In the genomic region with DNA sequence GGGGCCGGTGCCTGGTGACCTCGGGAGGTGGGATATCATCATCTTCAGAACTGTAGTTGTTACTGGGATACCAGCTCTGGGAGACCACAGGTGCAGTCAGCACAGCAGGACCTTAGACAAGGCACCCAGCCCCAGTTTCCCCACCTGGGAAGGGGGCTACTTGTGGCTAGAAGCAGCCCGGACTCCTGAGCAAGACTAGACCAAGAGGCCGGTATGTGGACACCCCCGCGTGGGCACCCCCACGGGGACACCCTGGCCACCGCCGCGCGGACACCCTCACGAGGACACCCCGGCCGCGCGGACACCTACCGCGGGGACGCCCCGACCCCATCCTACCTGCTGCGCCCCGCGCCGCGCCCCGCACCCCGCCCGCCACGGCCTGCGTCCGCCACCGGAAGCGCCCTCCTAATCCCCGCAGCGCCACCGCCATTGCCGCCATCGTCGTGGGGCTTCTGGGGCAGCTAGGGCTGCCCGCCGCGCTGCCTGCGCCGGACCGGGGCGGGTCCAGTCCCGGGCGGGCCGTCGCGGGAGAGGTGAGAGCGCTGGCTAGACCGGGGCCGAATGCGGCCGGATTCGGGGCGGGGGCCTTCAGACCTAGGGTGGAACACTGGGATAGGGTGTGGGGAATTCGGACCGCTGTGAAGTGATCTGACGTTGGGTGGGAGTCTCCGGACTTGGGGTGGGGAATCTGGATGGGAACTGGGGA, we compare ENCODE assay signal across 8 cellular contexts. TPM values are rescaled to one million over a fixed set of nuclear protein-coding genes. Genes with fewer than 3 reads are reported as not detected.
A peak's percentile ranks its signal among the peaks of the same experiment; 100 is the strongest.
DNase-seq lines count a peak whose midpoint lies in the region; ATAC-seq and TF ChIP-seq lines count a peak whose summit lies in the region.

A gene (plus strand): TSS at position 408 of the 706 bp plus-strand sequence. CDS start 20,755 bp downstream, outside the sequence.
A gene (minus strand): TSS at position 454 of the 706 bp plus-strand sequence. CDS start 15 bp downstream, at position 439.

- H3K9me3 ChIP-seq in neural cell (ENCODE audit: low read length): no peaks in the 10 kb centered on the region

- TF ChIP-seq EP300 in neural cell (conservative IDR thresholded peaks at IDR 0.05; ENCODE audit: poor library complexity, severe bottlenecking): no peak

- intact Hi-C loops in activated T-helper 2 cell treated with anti-CD3 and anti-CD28 coated beads, Interferon-gamma antibody, Interleukin-2, Interleukin-4, amounts not matched to agents 10 μg/mL and 5 μg/mL and 100 μg/mL, durations not matched to agents 14 hours and 24 hours and 36 hours (cut with micrococcal nuclease): loop anchor here (5.0 kb wide), 1 partner anchor 89 kb away; a partner anchor contains a TSS

- no peaks in the 10 kb centered on the region for H3K36me3 ChIP-seq in neural cell (ENCODE audit: insufficient read depth, low read length)

- DNase-seq in EL: peak; percentile 73
- peak; percentile 66 for DNase-seq in activated T-helper 2 cell treated with anti-CD3 and anti-CD28 coated beads, Interferon-gamma antibody, Interleukin-2, Interleukin-4, amounts not matched to agents 10 μg/mL and 5 μg/mL and 100 μg/mL, durations not matched to agents 14 hours and 24 hours and 36 hours (ENCODE audit: low spot score)
- DNase-seq in fibroblast of pulmonary artery (ENCODE audit: low read depth): peak; percentile 60
- peak; percentile 35 for DNase-seq in stromal cell of bone marrow (ENCODE audit: low read depth)

- no peak within 1 kb of the TSS for H3K27ac ChIP-seq in neural cell (ENCODE audit: low read length)

- H3K9me2 ChIP-seq in neural cell (ENCODE audit: insufficient read depth, low read length): no peaks in the 10 kb centered on the region

- H3K27me3 Mint-ChIP-seq in activated T-helper 2 cell treated with anti-CD3 and anti-CD28 coated beads, Interferon-gamma antibody, Interleukin-2, Interleukin-4, amounts not matched to agents 10 μg/mL and 5 μg/mL and 100 μg/mL, durations not matched to agents 14 hours and 24 hours and 36 hours (ENCODE audit: low read depth): no peaks in the 10 kb centered on the region

- H3K4me3 ChIP-seq in fibroblast of pulmonary artery (replicated peaks; ENCODE audit: low read depth, low read length) (peak within 1 kb of the TSS; percentile 83), neural cell (ENCODE audit: low read length) (peak within 1 kb of the TSS; percentile 59)

- H3K4me1 Mint-ChIP-seq in activated T-helper 2 cell treated with anti-CD3 and anti-CD28 coated beads, Interferon-gamma antibody, Interleukin-2, Interleukin-4, amounts not matched to agents 10 μg/mL and 5 μg/mL and 100 μg/mL, durations not matched to agents 14 hours and 24 hours and 36 hours (ENCODE audit: low read depth): peaks cover 26% of the 10 kb centered on the region

- H3K4me3 Mint-ChIP-seq in activated T-helper 2 cell treated with anti-CD3 and anti-CD28 coated beads, Interferon-gamma antibody, Interleukin-2, Interleukin-4, amounts not matched to agents 10 μg/mL and 5 μg/mL and 100 μg/mL, durations not matched to agents 14 hours and 24 hours and 36 hours (ENCODE audit: low read depth): peak within 1 kb of the TSS; percentile 97

- no peak for TF ChIP-seq CTCF in fibroblast of pulmonary artery (IDR thresholded peaks at IDR 0.05; ENCODE audit: low read length, missing control alignments)
- no peak for TF ChIP-seq CTCF in neural cell (IDR thresholded peaks at IDR 0.05; ENCODE audit: poor library complexity, severe bottlenecking)

- ATAC-seq in HG02610 (IDR thresholded peaks at IDR 0.05; ENCODE audit: unreplicated experiment): peak; percentile 57
- no peak for ATAC-seq in GM21528 (IDR thresholded peaks at IDR 0.05; ENCODE audit: low FRiP score, unreplicated experiment)

- H3K9me3 Mint-ChIP-seq in activated T-helper 2 cell treated with anti-CD3 and anti-CD28 coated beads, Interferon-gamma antibody, Interleukin-2, Interleukin-4, amounts not matched to agents 10 μg/mL and 5 μg/mL and 100 μg/mL, durations not matched to agents 14 hours and 24 hours and 36 hours: peaks cover 3% of the 10 kb centered on the region

- no peak within 1 kb of the TSS for H3K4me2 ChIP-seq in neural cell (ENCODE audit: low read length)

- peak within 1 kb of the TSS; percentile 53 for H3K9ac ChIP-seq in neural cell (ENCODE audit: low read length)

- H3K27ac Mint-ChIP-seq in activated T-helper 2 cell treated with anti-CD3 and anti-CD28 coated beads, Interferon-gamma antibody, Interleukin-2, Interleukin-4, amounts not matched to agents 10 μg/mL and 5 μg/mL and 100 μg/mL, durations not matched to agents 14 hours and 24 hours and 36 hours: peak within 1 kb of the TSS; percentile 95

- no peaks in the 10 kb centered on the region for H4K20me1 ChIP-seq in neural cell (ENCODE audit: insufficient read depth)

- H3F3A ChIP-seq in neural cell (ENCODE audit: insufficient read depth, low read length, poor library complexity, severe bottlenecking): no peaks in the 10 kb centered on the region

- peaks cover 19% of the 10 kb centered on the region for H3K36me3 Mint-ChIP-seq in activated T-helper 2 cell treated with anti-CD3 and anti-CD28 coated beads, Interferon-gamma antibody, Interleukin-2, Interleukin-4, amounts not matched to agents 10 μg/mL and 5 μg/mL and 100 μg/mL, durations not matched to agents 14 hours and 24 hours and 36 hours (ENCODE audit: low read depth)

- H2AFZ ChIP-seq in neural cell (ENCODE audit: low read depth, low read length): no peak within 1 kb of the TSS

- H3K79me2 ChIP-seq in neural cell (replicated peaks; ENCODE audit: insufficient read depth, low read length): no peaks in the 10 kb centered on the region

- H3K27me3 ChIP-seq in neural cell (ENCODE audit: insufficient read depth, low read depth, low read length): no peaks in the 10 kb centered on the region

- TF ChIP-seq RAD21 in neural cell (conservative IDR thresholded peaks at IDR 0.05): no peak

TF ChIP-seq in PFSK-1, 5 proteins besides CTCF, POLR2A, EP300 and RAD21 (continues in another document):
- TF ChIP-seq, protein P1, sequence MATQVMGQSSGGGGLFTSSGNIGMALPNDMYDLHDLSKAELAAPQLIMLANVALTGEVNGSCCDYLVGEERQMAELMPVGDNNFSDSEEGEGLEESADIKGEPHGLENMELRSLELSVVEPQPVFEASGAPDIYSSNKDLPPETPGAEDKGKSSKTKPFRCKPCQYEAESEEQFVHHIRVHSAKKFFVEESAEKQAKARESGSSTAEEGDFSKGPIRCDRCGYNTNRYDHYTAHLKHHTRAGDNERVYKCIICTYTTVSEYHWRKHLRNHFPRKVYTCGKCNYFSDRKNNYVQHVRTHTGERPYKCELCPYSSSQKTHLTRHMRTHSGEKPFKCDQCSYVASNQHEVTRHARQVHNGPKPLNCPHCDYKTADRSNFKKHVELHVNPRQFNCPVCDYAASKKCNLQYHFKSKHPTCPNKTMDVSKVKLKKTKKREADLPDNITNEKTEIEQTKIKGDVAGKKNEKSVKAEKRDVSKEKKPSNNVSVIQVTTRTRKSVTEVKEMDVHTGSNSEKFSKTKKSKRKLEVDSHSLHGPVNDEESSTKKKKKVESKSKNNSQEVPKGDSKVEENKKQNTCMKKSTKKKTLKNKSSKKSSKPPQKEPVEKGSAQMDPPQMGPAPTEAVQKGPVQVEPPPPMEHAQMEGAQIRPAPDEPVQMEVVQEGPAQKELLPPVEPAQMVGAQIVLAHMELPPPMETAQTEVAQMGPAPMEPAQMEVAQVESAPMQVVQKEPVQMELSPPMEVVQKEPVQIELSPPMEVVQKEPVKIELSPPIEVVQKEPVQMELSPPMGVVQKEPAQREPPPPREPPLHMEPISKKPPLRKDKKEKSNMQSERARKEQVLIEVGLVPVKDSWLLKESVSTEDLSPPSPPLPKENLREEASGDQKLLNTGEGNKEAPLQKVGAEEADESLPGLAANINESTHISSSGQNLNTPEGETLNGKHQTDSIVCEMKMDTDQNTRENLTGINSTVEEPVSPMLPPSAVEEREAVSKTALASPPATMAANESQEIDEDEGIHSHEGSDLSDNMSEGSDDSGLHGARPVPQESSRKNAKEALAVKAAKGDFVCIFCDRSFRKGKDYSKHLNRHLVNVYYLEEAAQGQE (IDR thresholded peaks at IDR 0.05; ENCODE audit: insufficient read depth in 1 of 2, low read depth in 2 of 2, low read length in 2 of 2): 0 out of 4 replicates have a peak, but pooled peaks of 1 of the 2 experiments have one; percentile 25

TF ChIP-seq in neural cell, 6 proteins besides CTCF, POLR2A, EP300 and RAD21 (continues in another document):
- TF ChIP-seq SMC3 (conservative IDR thresholded peaks at IDR 0.05; ENCODE audit: poor library complexity) (no peak), MXI1 (conservative IDR thresholded peaks at IDR 0.05; ENCODE audit: poor library complexity, severe bottlenecking) (no peak)

RNA-seq across cellular contexts. Expression of the first gene that starts in this region (rescaled TPM):
- 275 TPM for polyA plus RNA-seq in PFSK-1 (2012; ENCODE audit: insufficient read length, low read depth)
- total RNA-seq in activated T-helper 2 cell treated with anti-CD3 and anti-CD28 coated beads, Interferon-gamma antibody, Interleukin-2, Interleukin-4, amounts not matched to agents 10 μg/mL and 5 μg/mL and 100 μg/mL, durations not matched to agents 14 hours and 24 hours and 36 hours: 93.4 and 95.6 TPM in 2 replicates
- polyA plus RNA-seq in neural cell: 14.2 and 27.6 TPM in 2 replicates
- polyA minus RNA-seq in neural cell: 7.1 and 8.7 TPM in 2 replicates

RNA-seq across cellular contexts. Expression of the second gene that starts in this region (rescaled TPM):
- 31.1 TPM for polyA plus RNA-seq in PFSK-1 (2012; ENCODE audit: insufficient read length, low read depth)
- total RNA-seq in activated T-helper 2 cell treated with anti-CD3 and anti-CD28 coated beads, Interferon-gamma antibody, Interleukin-2, Interleukin-4, amounts not matched to agents 10 μg/mL and 5 μg/mL and 100 μg/mL, durations not matched to agents 14 hours and 24 hours and 36 hours: 19.9 and 20.9 TPM in 2 replicates
- 3.5 and 4.1 TPM in 2 replicates for polyA plus RNA-seq in neural cell
- 2.7 and 4.4 TPM in 2 replicates for polyA minus RNA-seq in neural cell
